9 cellular contexts compared by ENCODE assay signal in the genomic region with DNA sequence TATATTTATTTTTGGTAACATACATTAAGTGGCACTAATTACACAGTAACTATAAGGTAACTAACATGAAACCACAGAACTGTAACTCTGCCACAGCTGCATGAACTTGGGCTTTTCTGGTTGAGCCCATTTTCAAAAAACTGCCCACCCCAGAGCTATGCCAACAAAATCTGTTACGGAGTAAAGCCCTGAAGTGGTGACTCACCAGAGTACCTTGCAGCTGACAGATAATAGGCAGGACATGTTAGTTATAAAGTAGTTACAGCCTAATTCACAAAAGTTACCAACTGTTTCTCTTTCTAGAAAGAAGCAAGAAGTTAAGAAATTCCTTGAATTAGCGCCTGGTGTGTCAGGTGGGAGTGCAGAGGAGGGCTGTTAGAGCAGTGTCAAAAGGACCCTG. TPM values are rescaled to one million over a fixed set of nuclear protein-coding genes. Genes with fewer than 3 reads are reported as not detected.
A peak's percentile ranks its signal among the peaks of the same experiment; 100 is the strongest.
DNase-seq lines count a peak whose midpoint lies in the region; ATAC-seq and TF ChIP-seq lines count a peak whose summit lies in the region.
"Had no signal": no experiment of that assay in that cellular context is flagged by ENCODE, and none has a peak within 500 bp of the region (broad histone marks: within the 10 kb centered on the region; RNA-seq: fewer than 3 reads in every experiment).

No MANE protein-coding gene starts in this region.

- ATAC-seq in GM19463 (IDR thresholded peaks at IDR 0.05; ENCODE audit: unreplicated experiment) (no peak), HG03159 (IDR thresholded peaks at IDR 0.05; ENCODE audit: unreplicated experiment) (no peak), HG03442 (IDR thresholded peaks at IDR 0.05; ENCODE audit: unreplicated experiment) (no peak)

- H3K27ac ChIP-seq in BLaER1 (peak overlapping the region; percentile 94; the same call in 1 of the 2 replicates), HUES6 (ENCODE audit: low read depth, low read length) (no peak overlapping the region)

- DNase-seq in adipocyte (ENCODE audit: low read depth) (no peak), mesothelial cell of epicardium (ENCODE audit: low spot score in 2 of 2, unreplicated experiment in 2 of 2) (no peak), UCSD-AML1 (lab: John Stamatoyannopoulos, UW; ENCODE audit: unreplicated experiment) (no peak)
- DNase-seq: stimulated activated CD4-positive, alpha-beta T cell treated with anti-CD3 and anti-CD28 coated beads, Interleukin-4, amount 100 ng/mL, for 1 hour had no signal

- no peaks in the 10 kb centered on the region for H3K9me3 ChIP-seq in BLaER1
- no peaks in the 10 kb centered on the region for H3K9me3 ChIP-seq in HUES6 (ENCODE audit: control insufficient read depth, insufficient read depth, low read depth, low read length)
- H3K9me3 ChIP-seq in adipocyte (ENCODE audit: control insufficient read depth, low read length): no peaks in the 10 kb centered on the region

- peaks cover 50% of the 10 kb centered on the region for H4K20me1 ChIP-seq in BLaER1

- peaks cover 31% of the 10 kb centered on the region for H3K36me3 Mint-ChIP-seq in mesothelial cell of epicardium

- peak overlapping the region; percentile 85; the same call in 1 of the 2 replicates for H3K4me2 ChIP-seq in BLaER1

- H3K9ac ChIP-seq in BLaER1 (no peak overlapping the region), HUES6 (ENCODE audit: low read length) (no peak overlapping the region), adipocyte (ENCODE audit: low read length) (peak overlapping the region; percentile 95)

- no peaks in the 10 kb centered on the region for H3K9me3 Mint-ChIP-seq in mesothelial cell of epicardium

- peaks cover 19% of the 10 kb centered on the region for H3K4me1 Mint-ChIP-seq in mesothelial cell of epicardium

- H3K27me3 ChIP-seq in BLaER1 (no peaks in the 10 kb centered on the region), HUES6 (ENCODE audit: control insufficient read depth, insufficient read depth, low read length) (no peaks in the 10 kb centered on the region), adipocyte (replicated peaks; ENCODE audit: control insufficient read depth, insufficient read depth, low read length) (no peaks in the 10 kb centered on the region)

- H3K4me3 Mint-ChIP-seq in mesothelial cell of epicardium: no peak overlapping the region

- H3K4me1 ChIP-seq in BLaER1: peaks cover 41% of the 10 kb centered on the region
- H3K4me1 ChIP-seq in HUES6 (ENCODE audit: control insufficient read depth, insufficient read depth, low read length): peaks cover 18% of the 10 kb centered on the region
- H3K4me1 ChIP-seq in adipocyte (ENCODE audit: control insufficient read depth, insufficient read depth, low read length): peaks cover 43% of the 10 kb centered on the region

- H3K4me3 ChIP-seq in BLaER1 (no peak overlapping the region), HUES6 (ENCODE audit: low read depth, low read length) (peak overlapping the region; percentile 70; the same call in 1 of the 2 replicates), adipocyte (ENCODE audit: low read length) (no peak overlapping the region)

- no peak for TF ChIP-seq CTCF in mesothelial cell of epicardium (IDR thresholded peaks at IDR 0.05; ENCODE audit: unreplicated experiment)

- no peaks in the 10 kb centered on the region for H3K27me3 Mint-ChIP-seq in mesothelial cell of epicardium (ENCODE audit: low read depth)

- H3K27ac Mint-ChIP-seq in mesothelial cell of epicardium: peak overlapping the region; percentile 92

- peaks cover 81% of the 10 kb centered on the region for H3K36me3 ChIP-seq in BLaER1
- peaks cover 64% of the 10 kb centered on the region for H3K36me3 ChIP-seq in HUES6 (ENCODE audit: control insufficient read depth, insufficient read depth, low read length)
- H3K36me3 ChIP-seq in adipocyte (ENCODE audit: control insufficient read depth, insufficient read depth, low read length, severe bottlenecking): peaks cover 54% of the 10 kb centered on the region

RNA-seq across cellular contexts. Expression of a gene that starts 1.5 kb away (rescaled TPM):
- total RNA-seq in mesothelial cell of epicardium: 97.9 to 108 TPM (median 98.7 TPM) in 3 replicates

RNA-seq across cellular contexts. Expression of a gene that starts 19.8 kb away (rescaled TPM):
- total RNA-seq in mesothelial cell of epicardium: 53.1 to 55.3 TPM (median 54.5 TPM) in 3 replicates

RNA-seq across cellular contexts. Expression of a gene that starts 52.2 kb away (rescaled TPM):
- total RNA-seq in mesothelial cell of epicardium: 248 to 261 TPM (median 250 TPM) in 3 replicates

RNA-seq across cellular contexts. Expression of a gene that starts 52.6 kb away (rescaled TPM):
- 13.7 to 15.8 TPM (median 13.9 TPM) in 3 replicates for total RNA-seq in mesothelial cell of epicardium
